In the genomic region with DNA sequence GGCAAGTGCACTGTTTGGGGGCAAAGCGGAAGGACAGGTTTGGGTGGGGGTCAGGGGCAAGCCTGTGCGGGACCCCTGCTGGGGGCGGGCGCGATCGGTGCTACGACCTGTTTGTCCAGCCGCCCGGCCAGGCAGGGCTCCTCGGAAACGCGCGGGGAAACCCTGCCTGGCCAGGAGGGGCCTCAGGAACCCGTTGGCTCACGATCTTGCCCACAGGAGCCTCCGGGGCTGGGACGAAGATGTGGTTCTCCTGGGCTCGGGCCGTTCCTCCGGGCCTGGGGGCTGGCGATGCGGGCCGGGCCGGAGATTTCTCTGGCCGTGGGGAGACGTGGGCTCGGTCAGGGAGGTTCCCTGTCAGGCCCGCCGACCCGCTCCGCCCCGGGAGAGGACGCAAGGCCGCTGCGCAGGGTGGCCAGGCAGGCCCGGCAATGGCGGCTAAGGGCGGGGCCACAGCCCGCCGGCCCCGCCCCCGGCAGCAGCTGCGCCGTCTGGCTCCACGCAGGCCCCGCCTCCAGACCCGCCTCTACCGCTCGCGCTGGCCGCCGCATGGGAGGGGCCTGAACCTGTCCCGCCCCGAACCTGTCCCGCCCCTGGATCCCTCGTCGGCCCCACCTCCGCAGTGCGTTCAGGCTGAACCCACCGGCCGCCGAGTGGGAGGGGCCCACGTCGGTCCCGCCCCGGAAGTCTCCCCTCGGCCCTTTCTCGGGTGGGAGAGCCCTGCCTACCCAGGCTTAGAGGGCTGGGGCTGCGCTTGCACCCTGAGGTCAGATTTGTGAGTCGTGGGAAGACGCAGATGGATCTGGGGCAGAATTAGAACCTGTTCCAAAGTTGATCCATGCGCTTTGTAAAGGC, we compare ENCODE assay signal across 8 cellular contexts. TPM values are rescaled to one million over a fixed set of nuclear protein-coding genes. Genes with fewer than 3 reads are reported as not detected.
A peak's percentile ranks its signal among the peaks of the same experiment; 100 is the strongest.
DNase-seq lines count a peak whose midpoint lies in the region; ATAC-seq and TF ChIP-seq lines count a peak whose summit lies in the region.

A gene with protein sequence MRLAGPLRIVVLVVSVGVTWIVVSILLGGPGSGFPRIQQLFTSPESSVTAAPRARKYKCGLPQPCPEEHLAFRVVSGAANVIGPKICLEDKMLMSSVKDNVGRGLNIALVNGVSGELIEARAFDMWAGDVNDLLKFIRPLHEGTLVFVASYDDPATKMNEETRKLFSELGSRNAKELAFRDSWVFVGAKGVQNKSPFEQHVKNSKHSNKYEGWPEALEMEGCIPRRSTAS (minus strand): TSS at position 430 of the 852 bp plus-strand sequence. CDS start 460 bp downstream, outside the sequence.

- H3K4me3 ChIP-seq in H7 (ENCODE audit: insufficient read depth, low read depth, low read length) (peak within 1 kb of the TSS; percentile 66), MG63 (peak within 1 kb of the TSS; percentile 61), fibroblast of villous mesenchyme (ENCODE audit: low read depth, low read length) (peak within 1 kb of the TSS; percentile 73)

- H3K4me3 Mint-ChIP-seq in neural crest cell: peak within 1 kb of the TSS; percentile 87
- H3K4me3 Mint-ChIP-seq in stimulated activated naive CD8-positive, alpha-beta T cell treated with anti-CD3 and anti-CD28 coated beads, Interleukin-15, amount 100 ng/mL, for 72 hours: peak within 1 kb of the TSS; percentile 96 to 97

- DNase-seq in H7 (peak; percentile 95), MG63 (peak; percentile 86), SHP77 (lab: John Stamatoyannopoulos, UW) (peak; percentile 53 to 56), fibroblast of villous mesenchyme (ENCODE audit: low read depth) (no peak), neural crest cell (ENCODE audit: low read depth, low spot score) (peak; percentile 84)
- peak; percentile 88 for DNase-seq in activated effector memory CD4-positive, alpha-beta T cell treated with Interleukin-2 at 50 U/mL for 16 hours
- peak; percentile 89 to 92 for DNase-seq in stimulated activated naive CD8-positive, alpha-beta T cell treated with anti-CD3 and anti-CD28 coated beads, Interleukin-15, amount 100 ng/mL, for 72 hours

- H3K27me3 ChIP-seq in H7 (ENCODE audit: control insufficient read depth, insufficient read depth, low read length): no peaks in the 10 kb centered on the region
- no peaks in the 10 kb centered on the region for H3K27me3 ChIP-seq in MG63

- no peaks in the 10 kb centered on the region for H3K9me3 ChIP-seq in ES-I3 (ENCODE audit: control insufficient read depth, insufficient read depth, low read length)
- no peaks in the 10 kb centered on the region for H3K9me3 ChIP-seq in MG63

- no peaks in the 10 kb centered on the region for H3K27me3 Mint-ChIP-seq in neural crest cell (ENCODE audit: low read depth)
- H3K27me3 Mint-ChIP-seq in stimulated activated naive CD8-positive, alpha-beta T cell treated with anti-CD3 and anti-CD28 coated beads, Interleukin-15, amount 100 ng/mL, for 72 hours: no peaks in the 10 kb centered on the region

- peak within 1 kb of the TSS; percentile 91 for H3K27ac Mint-ChIP-seq in neural crest cell (ENCODE audit: unreplicated experiment)
- peak within 1 kb of the TSS; percentile 86 to 96 for H3K27ac Mint-ChIP-seq in stimulated activated naive CD8-positive, alpha-beta T cell treated with anti-CD3 and anti-CD28 coated beads, Interleukin-15, amount 100 ng/mL, for 72 hours

- peaks cover 30% of the 10 kb centered on the region for H3K4me1 Mint-ChIP-seq in neural crest cell
- H3K4me1 Mint-ChIP-seq in stimulated activated naive CD8-positive, alpha-beta T cell treated with anti-CD3 and anti-CD28 coated beads, Interleukin-15, amount 100 ng/mL, for 72 hours: peaks cover 52% of the 10 kb centered on the region

- no peaks in the 10 kb centered on the region for H3K36me3 ChIP-seq in ES-I3 (ENCODE audit: insufficient read depth, low read length)
- H3K36me3 ChIP-seq in H7 (replicated peaks; ENCODE audit: control insufficient read depth, insufficient read depth, low read length): no peaks in the 10 kb centered on the region
- H3K36me3 ChIP-seq in MG63: no peaks in the 10 kb centered on the region

- ATAC-seq in stimulated activated naive CD8-positive, alpha-beta T cell treated with anti-CD3 and anti-CD28 coated beads, Interleukin-15, amount 100 ng/mL, for 72 hours: peak; percentile 96

- peak within 1 kb of the TSS; percentile 69 for H3K9ac ChIP-seq in ES-I3 (ENCODE audit: low read depth, low read length)

- TF ChIP-seq CTCF in fibroblast of villous mesenchyme (IDR thresholded peaks at IDR 0.05; ENCODE audit: insufficient read depth, low read depth, low read length): no peak
- no peak for TF ChIP-seq CTCF in neural crest cell (conservative IDR thresholded peaks at IDR 0.05)

- peaks cover 5% of the 10 kb centered on the region for H3K36me3 Mint-ChIP-seq in neural crest cell (ENCODE audit: low read depth)

- H3K4me1 ChIP-seq in ES-I3 (ENCODE audit: insufficient read depth, low read length): peaks cover 5% of the 10 kb centered on the region; the same call in 1 of the 2 replicates

- no peaks in the 10 kb centered on the region for H3K9me3 Mint-ChIP-seq in neural crest cell
- H3K9me3 Mint-ChIP-seq in stimulated activated naive CD8-positive, alpha-beta T cell treated with anti-CD3 and anti-CD28 coated beads, Interleukin-15, amount 100 ng/mL, for 72 hours: no peaks in the 10 kb centered on the region

RNA-seq across cellular contexts. Expression of the gene that starts here (rescaled TPM):
- total RNA-seq in H7 (2014; rRNA removed; shearing (Covaris generic)): 31.6 and 42.5 TPM in 2 replicates
- 22.3 and 48.2 TPM in 2 replicates for total RNA-seq in MG63 (2014; rRNA removed; shearing (Covaris generic); ENCODE audit: low replicate concordance)
- total RNA-seq in fibroblast of villous mesenchyme (23.5 and 24.6 TPM in 2 replicates), neural crest cell (25.8 and 29.9 TPM in 2 replicates)
